In genomic region chr10:31921031-31921430, GRCh38 we compare ENCODE assay signal across 8 cellular contexts. TPM values are rescaled to one million over a fixed set of nuclear protein-coding genes. Genes with fewer than 3 reads are reported as not detected.
DNase-seq lines count a peak whose midpoint lies in the region; ATAC-seq and TF ChIP-seq lines count a peak whose summit lies in the region.

No MANE protein-coding gene starts in this region.

- peaks cover 46% of the 10 kb centered on the region for H3K4me1 Mint-ChIP-seq in activated naive CD8-positive, alpha-beta T cell treated with anti-CD3 and anti-CD28 coated beads, Interleukin-2, amount 10 ng/mL, durations not matched to agents 7 days and 5 days

- no peaks in the 10 kb centered on the region for H3K27me3 Mint-ChIP-seq in activated naive CD8-positive, alpha-beta T cell treated with anti-CD3 and anti-CD28 coated beads, Interleukin-2, amount 10 ng/mL, durations not matched to agents 7 days and 5 days

- no peak for DNase-seq in activated naive CD8-positive, alpha-beta T cell treated with anti-CD3 and anti-CD28 coated beads, Interleukin-2, amount 10 ng/mL, durations not matched to agents 7 days and 5 days
- DNase-seq in brain microvascular endothelial cell: no peak
- DNase-seq in 8988T: no peak
- no peak for DNase-seq in effector CD8-positive, alpha-beta T cell (lab: John Stamatoyannopoulos, UW)
- DNase-seq in dermis blood vessel endothelial cell: no peak

- TF ChIP-seq CTCF in brain microvascular endothelial cell (IDR thresholded peaks at IDR 0.05; ENCODE audit: low read depth, low read length, missing control alignments): no peak

- no peaks in the 10 kb centered on the region for H3K27me3 ChIP-seq in brain microvascular endothelial cell (replicated peaks)

- H3K36me3 Mint-ChIP-seq in activated naive CD8-positive, alpha-beta T cell treated with anti-CD3 and anti-CD28 coated beads, Interleukin-2, amount 10 ng/mL, durations not matched to agents 7 days and 5 days: peaks cover 9% of the 10 kb centered on the region

- peaks cover 2% of the 10 kb centered on the region for H3K9me3 Mint-ChIP-seq in activated naive CD8-positive, alpha-beta T cell treated with anti-CD3 and anti-CD28 coated beads, Interleukin-2, amount 10 ng/mL, durations not matched to agents 7 days and 5 days

- no peak for TF ChIP-seq POLR2A in GM18505 (IDR thresholded peaks at IDR 0.05; ENCODE audit: borderline replicate concordance, extremely low read depth, insufficient read depth, insufficient read length)

- in situ Hi-C loops in brain microvascular endothelial cell (cut with HindIII; ENCODE audit: low pct_ligation_motif_present, low sequenced_read_pairs): no loop called here

- no peaks in the 10 kb centered on the region for H3K36me3 ChIP-seq in brain microvascular endothelial cell (replicated peaks)

- H3K27ac ChIP-seq in brain microvascular endothelial cell: no peak overlapping the region

- POLR2A ChIA-PET in activated naive CD8-positive, alpha-beta T cell treated with anti-CD3 and anti-CD28 coated beads, Interleukin-2, amount 10 ng/mL, durations not matched to agents 7 days and 5 days (lab: Charles Lee): interaction anchor here (1.4 kb wide), 1 partner anchor 9 kb away, joined by 14 read pairs; no protein-coding TSS in a partner anchor

- ATAC-seq in GM18505 (IDR thresholded peaks at IDR 0.05; ENCODE audit: unreplicated experiment) (peak; percentile 63), GM21447 (IDR thresholded peaks at IDR 0.05; ENCODE audit: unreplicated experiment) (peak; percentile 64), HG03135 (IDR thresholded peaks at IDR 0.05; ENCODE audit: unreplicated experiment) (peak; percentile 52)
- ATAC-seq in activated naive CD8-positive, alpha-beta T cell treated with anti-CD3 and anti-CD28 coated beads, Interleukin-2, amount 10 ng/mL, durations not matched to agents 7 days and 5 days (ENCODE audit: low read depth): peak; percentile 75

- H3K4me3 ChIP-seq in brain microvascular endothelial cell (ENCODE audit: low read depth, low read length): no peak overlapping the region

- peak overlapping the region; percentile 94 for H3K27ac Mint-ChIP-seq in activated naive CD8-positive, alpha-beta T cell treated with anti-CD3 and anti-CD28 coated beads, Interleukin-2, amount 10 ng/mL, durations not matched to agents 7 days and 5 days

- H3K4me3 Mint-ChIP-seq in activated naive CD8-positive, alpha-beta T cell treated with anti-CD3 and anti-CD28 coated beads, Interleukin-2, amount 10 ng/mL, durations not matched to agents 7 days and 5 days: peak overlapping the region; percentile 83

RNA-seq across cellular contexts. Expression of gene ARHGAP12, which starts 7.6 kb away (rescaled TPM):
- 10 to 100 TPM; 15.0 to 15.9 TPM for total RNA-seq in activated naive CD8-positive, alpha-beta T cell treated with anti-CD3 and anti-CD28 coated beads, Interleukin-2, amount 10 ng/mL, durations not matched to agents 7 days and 5 days
- 26.2 and 35.6 TPM in 2 replicates for total RNA-seq in dermis blood vessel endothelial cell
